12 cellular contexts compared by ENCODE assay signal in the genomic region with DNA sequence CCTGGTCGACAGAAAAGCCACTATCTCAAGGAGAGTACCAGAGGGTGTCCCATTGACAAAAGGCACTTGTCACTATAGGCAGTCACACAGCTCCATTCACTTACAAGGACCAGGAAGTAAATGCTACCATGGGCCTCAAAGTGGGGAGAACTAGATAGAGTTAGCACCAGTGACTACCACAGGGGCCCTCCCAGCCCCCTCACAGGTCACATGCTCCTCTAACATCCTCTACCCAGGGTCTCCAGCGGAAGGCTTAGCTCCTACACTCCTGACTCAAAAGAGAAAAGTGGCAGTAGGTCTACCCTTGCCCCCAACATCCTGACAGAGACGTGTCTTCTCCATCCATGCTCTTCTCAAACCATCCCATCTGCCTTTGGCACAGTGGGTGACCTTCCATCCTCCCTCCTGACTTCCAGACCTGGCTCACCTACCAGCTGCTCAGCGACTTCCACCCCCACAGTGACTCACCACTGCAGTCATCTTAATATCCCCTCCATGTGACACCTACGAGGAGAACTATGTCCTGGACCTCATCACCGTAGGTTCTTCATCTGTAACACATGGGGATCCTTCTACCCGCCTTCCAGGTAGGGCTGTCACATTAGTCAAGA. TPM values are rescaled to one million over a fixed set of nuclear protein-coding genes. Genes with fewer than 3 reads are reported as not detected.
DNase-seq lines count a peak whose midpoint lies in the region; ATAC-seq and TF ChIP-seq lines count a peak whose summit lies in the region.
"Had no signal": no experiment of that assay in that cellular context is flagged by ENCODE, and none has a peak within 500 bp of the region (broad histone marks: within the 10 kb centered on the region; RNA-seq: fewer than 3 reads in every experiment).

No MANE protein-coding gene starts in this region.

- no peaks in the 10 kb centered on the region for H3K27me3 ChIP-seq in breast epithelium
- H3K27me3 ChIP-seq in hepatocyte: no peaks in the 10 kb centered on the region
- H3K27me3 ChIP-seq: BLaER1, heart left ventricle, testis had no signal

- POLR2A ChIA-PET in MCF 10A (lab: Yijun Ruan, JAX): interaction anchor here (0.6 kb wide), 1 partner anchor 177 kb away, joined by 4 read pairs; no protein-coding TSS in a partner anchor
- POLR2A ChIA-PET in activated CD8-positive, alpha-beta T cell treated with anti-CD3 and anti-CD28 coated beads, Interleukin-2, amount 10 ng/mL, durations not matched to agents 7 days and 5 days (lab: Charles Lee): interaction anchor here (0.7 to 2.0 kb wide), 2 partner anchors 15 to 52 kb away, joined by 3 to 20 read pairs; no protein-coding TSS in a partner anchor

- peak; percentile 32 for DNase-seq in MCF 10A (ENCODE audit: unreplicated experiment)
- no peak for DNase-seq in breast epithelium (ENCODE audit: low spot score in 2 of 2)
- no peak for DNase-seq in activated CD8-positive, alpha-beta T cell treated with anti-CD3 and anti-CD28 coated beads, Interleukin-2, amount 10 ng/mL, durations not matched to agents 7 days and 5 days
- peak; percentile 52 for DNase-seq in hepatocyte (ENCODE audit: low spot score)
- no peak for DNase-seq in type B pancreatic cell (ENCODE audit: extremely low spot score, unreplicated experiment)
- no peak for DNase-seq in DMS153 treated with DMSO at 0.1 percent for 48 hours (lab: John Stamatoyannopoulos, UW; ENCODE audit: unreplicated experiment)
- no peak for DNase-seq in hypothalamus (lab: John Stamatoyannopoulos, UW)
- DNase-seq: NCI-H1048, testis had no signal

- no peaks in the 10 kb centered on the region for H3K9me2 ChIP-seq in hepatocyte (replicated peaks; ENCODE audit: insufficient read depth)

- H2AFZ ChIP-seq in hepatocyte: no peak overlapping the region

- H3K4me1 ChIP-seq in breast epithelium (no peaks in the 10 kb centered on the region), hepatocyte (ENCODE audit: insufficient read depth) (peaks cover 15% of the 10 kb centered on the region)
- H3K4me1 ChIP-seq: testis had no signal

- H3K4me1 Mint-ChIP-seq in MCF 10A (ENCODE audit: insufficient read depth, unreplicated experiment) (peaks cover 7% of the 10 kb centered on the region), type B pancreatic cell (ENCODE audit: unreplicated experiment) (peaks cover 11% of the 10 kb centered on the region)
- peaks cover 29% of the 10 kb centered on the region for H3K4me1 Mint-ChIP-seq in activated CD8-positive, alpha-beta T cell treated with anti-CD3 and anti-CD28 coated beads, Interleukin-2, amount 10 ng/mL, durations not matched to agents 7 days and 5 days (ENCODE audit: low read depth)

- no peak overlapping the region for H3K27ac Mint-ChIP-seq in MCF 10A (ENCODE audit: low read depth, unreplicated experiment)
- peak overlapping the region; percentile 43 for H3K27ac Mint-ChIP-seq in activated CD8-positive, alpha-beta T cell treated with anti-CD3 and anti-CD28 coated beads, Interleukin-2, amount 10 ng/mL, durations not matched to agents 7 days and 5 days
- no peak overlapping the region for H3K27ac Mint-ChIP-seq in type B pancreatic cell

- H4K20me1 ChIP-seq in hepatocyte (ENCODE audit: insufficient read depth, poor library complexity, severe bottlenecking): no peaks in the 10 kb centered on the region
- H4K20me1 ChIP-seq: BLaER1 had no signal

- H3K9me3 Mint-ChIP-seq in MCF 10A (ENCODE audit: unreplicated experiment): no peaks in the 10 kb centered on the region
- no peaks in the 10 kb centered on the region for H3K9me3 Mint-ChIP-seq in activated CD8-positive, alpha-beta T cell treated with anti-CD3 and anti-CD28 coated beads, Interleukin-2, amount 10 ng/mL, durations not matched to agents 7 days and 5 days (ENCODE audit: insufficient read depth)
- no peaks in the 10 kb centered on the region for H3K9me3 Mint-ChIP-seq in type B pancreatic cell

- WGBS in hepatocyte (ENCODE audit: low lambda C conversion rate, missing lambda C conversion rate): 78% methylated on average over 7 of the region's 7 CpGs

- TF ChIP-seq POLR2A in breast epithelium (IDR thresholded peaks at IDR 0.05): no peak

- no peaks in the 10 kb centered on the region for H3K27me3 Mint-ChIP-seq in MCF 10A (ENCODE audit: insufficient read depth, unreplicated experiment)
- H3K27me3 Mint-ChIP-seq in activated CD8-positive, alpha-beta T cell treated with anti-CD3 and anti-CD28 coated beads, Interleukin-2, amount 10 ng/mL, durations not matched to agents 7 days and 5 days (ENCODE audit: low read depth): peaks cover 1% of the 10 kb centered on the region
- H3K27me3 Mint-ChIP-seq in type B pancreatic cell: peaks cover 3% of the 10 kb centered on the region

- H3K9me3 ChIP-seq in breast epithelium: no peaks in the 10 kb centered on the region
- no peaks in the 10 kb centered on the region for H3K9me3 ChIP-seq in hepatocyte (ENCODE audit: low read depth)
- H3K9me3 ChIP-seq: BLaER1, heart left ventricle, testis had no signal

- intact Hi-C loops in MCF 10A (cut with micrococcal nuclease) (no loop called here), breast epithelium (cut with DNase I; ENCODE audit: low total_unique reads) (no loop called here)

- no peak overlapping the region for H3K4me3 ChIP-seq in breast epithelium
- H3K4me3 ChIP-seq in hepatocyte: no peak overlapping the region
- H3K4me3 ChIP-seq: BLaER1, heart left ventricle, testis had no signal

- H3K4me2 ChIP-seq in hepatocyte: no peak overlapping the region
- H3K4me2 ChIP-seq: BLaER1 had no signal

- H3K4me3 Mint-ChIP-seq in MCF 10A (ENCODE audit: unreplicated experiment) (no peak overlapping the region), type B pancreatic cell (peak overlapping the region; percentile 16)
- no peak overlapping the region for H3K4me3 Mint-ChIP-seq in activated CD8-positive, alpha-beta T cell treated with anti-CD3 and anti-CD28 coated beads, Interleukin-2, amount 10 ng/mL, durations not matched to agents 7 days and 5 days

- peaks cover 1% of the 10 kb centered on the region for H3K36me3 Mint-ChIP-seq in MCF 10A (ENCODE audit: insufficient read depth, unreplicated experiment)
- H3K36me3 Mint-ChIP-seq in activated CD8-positive, alpha-beta T cell treated with anti-CD3 and anti-CD28 coated beads, Interleukin-2, amount 10 ng/mL, durations not matched to agents 7 days and 5 days (ENCODE audit: low read depth): no peaks in the 10 kb centered on the region
- no peaks in the 10 kb centered on the region for H3K36me3 Mint-ChIP-seq in type B pancreatic cell

- ATAC-seq in activated CD8-positive, alpha-beta T cell treated with anti-CD3 and anti-CD28 coated beads, Interleukin-2, amount 10 ng/mL, durations not matched to agents 7 days and 5 days: no peak
- no peak for ATAC-seq in HG02884 (IDR thresholded peaks at IDR 0.05; ENCODE audit: unreplicated experiment)
- ATAC-seq: heart left ventricle had no signal

- H3K36me3 ChIP-seq in breast epithelium: no peaks in the 10 kb centered on the region
- no peaks in the 10 kb centered on the region for H3K36me3 ChIP-seq in hepatocyte (replicated peaks; ENCODE audit: insufficient read depth, low read depth)
- H3K36me3 ChIP-seq: BLaER1, heart left ventricle had no signal

- TF ChIP-seq CTCF in MCF 10A (IDR thresholded peaks at IDR 0.05; ENCODE audit: unreplicated experiment) (no peak), breast epithelium (IDR thresholded peaks at IDR 0.05) (no peak), hepatocyte (IDR thresholded peaks at IDR 0.05; ENCODE audit: poor library complexity) (no peak), type B pancreatic cell (conservative IDR thresholded peaks at IDR 0.05) (no peak)

- CTCF ChIA-PET in MCF 10A (lab: Yijun Ruan, JAX): interaction anchor here (0.6 to 0.7 kb wide), 2 partner anchors 20 to 86 kb away, joined by 3 to 5 read pairs; no protein-coding TSS in a partner anchor
- CTCF ChIA-PET in activated CD8-positive, alpha-beta T cell treated with anti-CD3 and anti-CD28 coated beads, Interleukin-2, amount 10 ng/mL, durations not matched to agents 7 days and 5 days (lab: Charles Lee): interaction anchor here (0.6 to 8.1 kb wide), 6 partner anchors 15 to 220 kb away, joined by 3 to 110 read pairs (median 4); no protein-coding TSS in a partner anchor

- H3K27ac ChIP-seq in breast epithelium (no peak overlapping the region), hepatocyte (peak overlapping the region; percentile 46)
- H3K27ac ChIP-seq: BLaER1, testis had no signal

- peaks cover 19% of the 10 kb centered on the region for H3K79me2 ChIP-seq in hepatocyte

- no TSS peak for BruUV-seq in MCF 10A (replicated peaks; lab: Mats Ljungman, UMichigan)

RNA-seq across cellular contexts. Expression of a gene that starts 5.6 kb away (rescaled TPM):
- 8.0 and 11.5 TPM in 2 replicates for total RNA-seq in MCF 10A (2022)
- 10 to 100 TPM in 2 of 3 donors, 1 to 10 TPM in 1; 8.2 to 21.7 (median 20.0) TPM for total RNA-seq in breast epithelium
- total RNA-seq in activated CD8-positive, alpha-beta T cell treated with anti-CD3 and anti-CD28 coated beads, Interleukin-2, amount 10 ng/mL, durations not matched to agents 7 days and 5 days: 10 to 100 TPM; 76.4 to 79.8 TPM
- total RNA-seq in hepatocyte: 43.8 and 49.5 TPM in 2 replicates
- polyA plus RNA-seq in hepatocyte: 27.9 and 28.3 TPM in 2 replicates
- 97.6 and 139 TPM in 2 replicates for total RNA-seq in type B pancreatic cell (ENCODE audit: low replicate concordance)

Comparison
In these comparisons a context has a peak if more than half of its experiments do, and no peak if none do; other contexts are left out.
1. DNase-seq: peak in MCF 10A (single experiment) and hepatocyte (single experiment); none in breast epithelium (0 of 2), activated CD8-positive, alpha-beta T cell treated with anti-CD3 and anti-CD28 coated beads, Interleukin-2, amount 10 ng/mL, durations not matched to agents 7 days and 5 days (single experiment), type B pancreatic cell (single experiment), DMS153 treated with DMSO at 0.1 percent for 48 hours (single experiment) and hypothalamus (0 of 51).